8 cellular contexts compared by ENCODE assay signal in genomic region chr12:47773858-47774580, GRCh38. TPM values are rescaled to one million over a fixed set of nuclear protein-coding genes. Genes with fewer than 3 reads are reported as not detected.
DNase-seq lines count a peak whose midpoint lies in the region; ATAC-seq and TF ChIP-seq lines count a peak whose summit lies in the region.

No MANE protein-coding gene starts in this region.

- H3K9me3 ChIP-seq in neutrophil: no peaks in the 10 kb centered on the region

- H3K4me3 ChIP-seq in epithelial cell of esophagus (ENCODE audit: low read length) (peak overlapping the region; percentile 68), neutrophil (ENCODE audit: low read depth in 1 of 2, low read length in 1 of 2) (peak overlapping the region; percentile 71 to 78)

- no peak for TF ChIP-seq CTCF in epithelial cell of esophagus (IDR thresholded peaks at IDR 0.05; ENCODE audit: insufficient read depth, low read depth, low read length, missing control alignments)
- TF ChIP-seq CTCF in neutrophil (IDR thresholded peaks at IDR 0.05): no peak

- H3K4me1 ChIP-seq in neutrophil (ENCODE audit: control insufficient read depth in 1 of 2, insufficient read depth in 1 of 2, low read depth in 1 of 2, low read length in 1 of 2): peaks cover 60 to 63% of the 10 kb centered on the region in 2 experiments

- in situ Hi-C loops in Caki2 (cut with HindIII; ENCODE audit: low pct_unique_long_range_greater_than_20kb, low sequenced_read_pairs): no loop called here
- in situ Hi-C loops in ACHN (cut with HindIII; ENCODE audit: low pct_ligation_motif_present, low pct_unique_long_range_greater_than_20kb, low sequenced_read_pairs): loop anchor here (10.0 kb wide), 1 partner anchor 59 kb away; no protein-coding TSS in a partner anchor

- ATAC-seq in GM18873 (IDR thresholded peaks at IDR 0.05; ENCODE audit: low FRiP score, unreplicated experiment): no peak

- peak overlapping the region; percentile 88 for H3K27ac ChIP-seq in neutrophil

- H3K36me3 ChIP-seq in neutrophil: no peaks in the 10 kb centered on the region

- DNase-seq in Caki2 (ENCODE audit: low read depth) (peak; percentile 33), OCI-M1 (lab: John Stamatoyannopoulos, UW) (peak; percentile 59), epithelial cell of esophagus (ENCODE audit: low read depth) (no peak), hepatic stellate cell (ENCODE audit: low spot score) (no peak), ACHN (no peak), NCI-H345 treated with DMSO at 0.1 percent for 48 hours (lab: John Stamatoyannopoulos, UW; ENCODE audit: unreplicated experiment) (no peak)

- H3K27me3 ChIP-seq in neutrophil: no peaks in the 10 kb centered on the region

RNA-seq across cellular contexts. Expression of gene SLC48A1, which starts 1.0 kb away (rescaled TPM):
- total RNA-seq in Caki2 (2014; rRNA removed; shearing (Covaris generic); ENCODE audit: low replicate concordance): 151 and 222 TPM in 2 replicates

RNA-seq across cellular contexts. Expression of gene RAPGEF3, which starts 15.3 kb away (rescaled TPM):
- total RNA-seq in Caki2 (2014; rRNA removed; shearing (Covaris generic); ENCODE audit: low replicate concordance): 106 and 112 TPM in 2 replicates

RNA-seq across cellular contexts. Expression of gene HDAC7, which starts 45.7 kb away (rescaled TPM):
- 10.9 and 12.4 TPM in 2 replicates for total RNA-seq in Caki2 (2014; rRNA removed; shearing (Covaris generic); ENCODE audit: low replicate concordance)

RNA-seq across cellular contexts. Expression of gene ENDOU, which starts 48.7 kb away (rescaled TPM):
- not detected in 2 replicates for total RNA-seq in Caki2 (2014; rRNA removed; shearing (Covaris generic); ENCODE audit: low replicate concordance)

Comparison
In these comparisons a context has a peak if more than half of its experiments do, and no peak if none do; other contexts are left out.
1. DNase-seq: peak in Caki2 (single experiment) and OCI-M1 (single experiment); none in epithelial cell of esophagus (single experiment), hepatic stellate cell (single experiment), ACHN (single experiment) and NCI-H345 treated with DMSO at 0.1 percent for 48 hours (single experiment).